Comparison of ENCODE assay signal across 8 cellular contexts in genomic region chr11:47161134-47161854, GRCh38. TPM values are rescaled to one million over a fixed set of nuclear protein-coding genes. Genes with fewer than 3 reads are reported as not detected.
DNase-seq lines count a peak whose midpoint lies in the region; ATAC-seq and TF ChIP-seq lines count a peak whose summit lies in the region.

No MANE protein-coding gene starts in this region.

- CTCF ChIA-PET in activated CD4-positive, alpha-beta memory T cell treated with anti-CD3 and anti-CD28 coated beads, Interleukin-2, amount 10 ng/mL, durations not matched to agents 7 days and 5 days (lab: Charles Lee), result interaction anchor here (0.6 to 3.0 kb wide), 11 partner anchors 8 to 270 kb away, joined by 3 to 12 read pairs (median 4); partner anchors contain the start of gene DDB2

- H3K27me3 Mint-ChIP-seq in activated CD4-positive, alpha-beta memory T cell treated with anti-CD3 and anti-CD28 coated beads, Interleukin-2, amount 10 ng/mL, durations not matched to agents 7 days and 5 days, result no peaks in the 10 kb centered on the region
- H3K27me3 Mint-ChIP-seq in endodermal cell (ENCODE audit: insufficient read depth) (no peaks in the 10 kb centered on the region), mesothelial cell of epicardium (ENCODE audit: low read depth) (no peaks in the 10 kb centered on the region)

- H3K4me3 ChIP-seq in endodermal cell (ENCODE audit: low read length) (no peak overlapping the region), stomach (no peak overlapping the region)

- H3K27me3 ChIP-seq in endodermal cell (ENCODE audit: control insufficient read depth, insufficient read depth, low read length, poor library complexity, severe bottlenecking) (no peaks in the 10 kb centered on the region), stomach (no peaks in the 10 kb centered on the region)

- peak; percentile 56 for ATAC-seq in HG03103 (IDR thresholded peaks at IDR 0.05; ENCODE audit: low read depth, unreplicated experiment)

- H3K27ac ChIP-seq in endodermal cell (ENCODE audit: low read depth, low read length), result peak overlapping the region; percentile 30
- peak overlapping the region in 2 of 5 donors; percentile 2 to 43 for H3K27ac ChIP-seq in stomach

- TF ChIP-seq EP300 in stomach (IDR thresholded peaks at IDR 0.05), result no peak

- H3K27ac Mint-ChIP-seq in activated CD4-positive, alpha-beta memory T cell treated with anti-CD3 and anti-CD28 coated beads, Interleukin-2, amount 10 ng/mL, durations not matched to agents 7 days and 5 days, result no peak overlapping the region
- H3K27ac Mint-ChIP-seq in endodermal cell (peak overlapping the region; percentile 72), mesothelial cell of epicardium (no peak overlapping the region)

- H3K9me3 ChIP-seq in endodermal cell (ENCODE audit: control insufficient read depth, low read length), result no peaks in the 10 kb centered on the region
- no peaks in the 10 kb centered on the region for H3K9me3 ChIP-seq in stomach

- peaks cover 1% of the 10 kb centered on the region for H3K4me1 Mint-ChIP-seq in activated CD4-positive, alpha-beta memory T cell treated with anti-CD3 and anti-CD28 coated beads, Interleukin-2, amount 10 ng/mL, durations not matched to agents 7 days and 5 days
- H3K4me1 Mint-ChIP-seq in endodermal cell (peaks cover 2% of the 10 kb centered on the region), mesothelial cell of epicardium (peaks cover 5% of the 10 kb centered on the region)

- H3K4me1 ChIP-seq in endodermal cell (ENCODE audit: control insufficient read depth, insufficient read depth, low read length) (no peaks in the 10 kb centered on the region), stomach (peaks cover 0 to 42% (median 15%) of the 10 kb centered on the region in 4 donors)

- 70 to 76% methylated on average over 8 to 14 of the region's 14 CpGs for WGBS in endodermal cell (ENCODE audit: insufficient coverage in 1 of 2, insufficient read length in 1 of 2), 2 experiments
- WGBS in stomach, 5 donors, result 43 to 52% (median 49%) methylated on average over 13 to 14 of the region's 14 CpGs

- peak; percentile 78 for TF ChIP-seq CTCF in endodermal cell (conservative IDR thresholded peaks at IDR 0.05)
- TF ChIP-seq CTCF in mesothelial cell of epicardium (IDR thresholded peaks at IDR 0.05; ENCODE audit: unreplicated experiment), result peak; percentile 52
- TF ChIP-seq CTCF in stomach (IDR thresholded peaks at IDR 0.05), result peak in 5 of 7 experiments; percentile 46 to 76 (median 55)

- peaks cover 19% of the 10 kb centered on the region for H3K36me3 Mint-ChIP-seq in activated CD4-positive, alpha-beta memory T cell treated with anti-CD3 and anti-CD28 coated beads, Interleukin-2, amount 10 ng/mL, durations not matched to agents 7 days and 5 days (ENCODE audit: low read depth)
- H3K36me3 Mint-ChIP-seq in endodermal cell (ENCODE audit: low read depth) (peaks cover 20% of the 10 kb centered on the region), mesothelial cell of epicardium (no peaks in the 10 kb centered on the region)

- H3K9me3 Mint-ChIP-seq in activated CD4-positive, alpha-beta memory T cell treated with anti-CD3 and anti-CD28 coated beads, Interleukin-2, amount 10 ng/mL, durations not matched to agents 7 days and 5 days, result no peaks in the 10 kb centered on the region
- no peaks in the 10 kb centered on the region for H3K9me3 Mint-ChIP-seq in endodermal cell
- H3K9me3 Mint-ChIP-seq in mesothelial cell of epicardium, result no peaks in the 10 kb centered on the region

- no peak overlapping the region for H3K9ac ChIP-seq in endodermal cell (ENCODE audit: extremely low read depth, low read length, poor library complexity, severe bottlenecking)

- POLR2A ChIA-PET in activated CD4-positive, alpha-beta memory T cell treated with anti-CD3 and anti-CD28 coated beads, Interleukin-2, amount 10 ng/mL, durations not matched to agents 7 days and 5 days (lab: Charles Lee), result interaction anchor here (1.0 kb wide), 1 partner anchor 11 kb away, joined by 3 read pairs; no protein-coding TSS in a partner anchor

- no peak overlapping the region for H3K4me3 Mint-ChIP-seq in activated CD4-positive, alpha-beta memory T cell treated with anti-CD3 and anti-CD28 coated beads, Interleukin-2, amount 10 ng/mL, durations not matched to agents 7 days and 5 days
- H3K4me3 Mint-ChIP-seq in endodermal cell (no peak overlapping the region), mesothelial cell of epicardium (no peak overlapping the region)

- H3K36me3 ChIP-seq in endodermal cell (ENCODE audit: control insufficient read depth, insufficient read depth, low read length), result peaks cover 24% of the 10 kb centered on the region
- H3K36me3 ChIP-seq in stomach, result peaks cover 29 to 49% (median 47%) of the 10 kb centered on the region in 4 donors

- intact Hi-C loops in stomach (cut with DNase I; ENCODE audit: low total_unique reads), result no loop called here

- no peak for TF ChIP-seq POLR2A in stomach (IDR thresholded peaks at IDR 0.05)

- DNase-seq in GM03348 (ENCODE audit: low spot score) (peak; percentile 90), NCI-H69 (lab: John Stamatoyannopoulos, UW) (peak; percentile 81), endodermal cell (peak; percentile 93), mesothelial cell of epicardium (ENCODE audit: low spot score in 2 of 2, unreplicated experiment in 2 of 2) (peak in 1 of 2 experiments; percentile 70), stomach (peak; percentile 71), NK-92 (lab: John Stamatoyannopoulos, UW; ENCODE audit: unreplicated experiment) (no peak)
- peak; percentile 64 for DNase-seq in activated CD4-positive, alpha-beta memory T cell treated with anti-CD3 and anti-CD28 coated beads, Interleukin-2, amount 10 ng/mL, durations not matched to agents 7 days and 5 days

RNA-seq across cellular contexts. Expression of gene ARFGAP2, which starts 15.4 kb away (rescaled TPM):
- 10 to 100 TPM; 82.0 to 85.7 TPM for total RNA-seq in activated CD4-positive, alpha-beta memory T cell treated with anti-CD3 and anti-CD28 coated beads, Interleukin-2, amount 10 ng/mL, durations not matched to agents 7 days and 5 days
- 10 to 100 TPM; 84.6 to 86.0 TPM for total RNA-seq in endodermal cell
- polyA plus RNA-seq in endodermal cell (2013, experiment 1 of 2), result 55.0 TPM
- polyA plus RNA-seq in endodermal cell (2013, experiment 2 of 2), result 48.1 TPM
- total RNA-seq in mesothelial cell of epicardium, result 101 to 111 TPM (median 105 TPM) in 3 replicates
- total RNA-seq in stomach, result 100 to 1,000 TPM in 3 of 5 donors, 10 to 100 TPM in 2; 85.8 to 398 (median 121) TPM
- 10 to 100 TPM; 45.8 to 69.7 (median 54.7) TPM for polyA plus RNA-seq in stomach

RNA-seq across cellular contexts. Expression of gene PACSIN3, which starts 24.9 kb away (rescaled TPM):
- total RNA-seq in activated CD4-positive, alpha-beta memory T cell treated with anti-CD3 and anti-CD28 coated beads, Interleukin-2, amount 10 ng/mL, durations not matched to agents 7 days and 5 days, result 1 to 10 TPM in 1 of 2 experiments, under 1 TPM in 1; 0.91 to 1.2 TPM
- 10 to 100 TPM; 48.0 to 66.6 TPM for total RNA-seq in endodermal cell
- 22.9 TPM for polyA plus RNA-seq in endodermal cell (2013, experiment 1 of 2)
- 18.0 TPM for polyA plus RNA-seq in endodermal cell (2013, experiment 2 of 2)
- total RNA-seq in mesothelial cell of epicardium, result 61.1 to 68.2 TPM (median 64.1 TPM) in 3 replicates
- 10 to 100 TPM in 3 of 5 donors, 1 to 10 TPM in 2; 6.4 to 38.4 (median 21.3) TPM for total RNA-seq in stomach
- polyA plus RNA-seq in stomach, result 10 to 100 TPM; 19.6 to 59.0 (median 30.8) TPM

RNA-seq across cellular contexts. Expression of gene DDB2, which starts 53.5 kb away (rescaled TPM):
- 100 to 1,000 TPM; 159 to 163 TPM for total RNA-seq in activated CD4-positive, alpha-beta memory T cell treated with anti-CD3 and anti-CD28 coated beads, Interleukin-2, amount 10 ng/mL, durations not matched to agents 7 days and 5 days
- total RNA-seq in endodermal cell, result 10 to 100 TPM; 20.9 to 31.2 TPM
- polyA plus RNA-seq in endodermal cell (2013, experiment 1 of 2), result 72.6 TPM
- 69.3 TPM for polyA plus RNA-seq in endodermal cell (2013, experiment 2 of 2)
- 42.4 to 49.1 TPM (median 46.7 TPM) in 3 replicates for total RNA-seq in mesothelial cell of epicardium
- 10 to 100 TPM; 16.3 to 63.0 (median 26.7) TPM for total RNA-seq in stomach
- polyA plus RNA-seq in stomach, result 10 to 100 TPM; 18.2 to 64.6 (median 35.0) TPM
